In the genomic region with DNA sequence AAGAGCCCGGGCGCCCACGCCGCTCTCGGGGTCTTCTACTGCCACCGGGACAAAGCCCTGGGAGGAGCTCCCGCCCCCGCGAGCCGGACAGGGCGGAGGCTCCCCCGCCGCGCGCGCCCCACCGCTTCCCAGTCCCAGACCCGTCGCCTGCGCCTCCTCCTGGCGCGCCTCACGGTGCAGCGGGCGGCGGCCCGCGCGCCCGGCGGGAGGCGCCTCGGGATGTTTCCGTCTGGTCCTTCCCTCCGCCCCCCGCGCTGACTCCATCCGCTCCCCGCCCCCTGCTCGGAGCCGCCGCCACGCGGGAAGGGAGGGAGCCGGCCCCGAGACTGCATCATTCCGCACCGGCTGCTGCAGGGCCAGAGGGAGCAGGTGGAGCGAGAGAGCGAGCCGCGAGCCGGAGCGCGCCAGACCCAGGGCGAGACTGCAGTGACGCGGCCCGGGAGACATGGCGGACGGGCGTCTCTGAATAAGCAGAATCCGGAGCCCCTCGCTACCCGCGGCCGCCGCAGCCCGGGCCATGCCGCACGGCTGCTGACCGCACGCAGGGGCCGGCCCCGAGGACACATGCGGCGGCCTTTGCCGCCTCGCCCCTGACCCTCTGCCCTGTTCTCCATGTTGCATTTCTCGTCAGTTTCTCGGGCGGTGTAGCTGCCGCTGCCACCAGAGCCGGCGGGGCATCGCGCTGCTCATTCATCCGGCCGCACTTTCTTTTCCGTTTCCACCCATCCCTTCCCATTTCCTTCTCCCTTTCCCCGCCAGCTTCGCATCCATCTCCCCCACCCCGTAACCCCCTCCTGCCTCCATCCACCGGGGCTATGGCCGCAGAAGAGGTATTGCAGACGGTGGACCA, we compare ENCODE assay signal across 1 cellular context.
A peak's percentile ranks its signal among the peaks of the same experiment; 100 is the strongest.
TF ChIP-seq lines count a peak whose summit lies in the region.

A gene (plus strand): TSS at position 331 of the 850 bp plus-strand sequence. CDS start 485 bp downstream, at position 816.

TF ChIP-seq in K562, 482 proteins besides CTCF, POLR2A, EP300 and RAD21 (continued from another document and continues in another):
- TF ChIP-seq, protein P1, sequence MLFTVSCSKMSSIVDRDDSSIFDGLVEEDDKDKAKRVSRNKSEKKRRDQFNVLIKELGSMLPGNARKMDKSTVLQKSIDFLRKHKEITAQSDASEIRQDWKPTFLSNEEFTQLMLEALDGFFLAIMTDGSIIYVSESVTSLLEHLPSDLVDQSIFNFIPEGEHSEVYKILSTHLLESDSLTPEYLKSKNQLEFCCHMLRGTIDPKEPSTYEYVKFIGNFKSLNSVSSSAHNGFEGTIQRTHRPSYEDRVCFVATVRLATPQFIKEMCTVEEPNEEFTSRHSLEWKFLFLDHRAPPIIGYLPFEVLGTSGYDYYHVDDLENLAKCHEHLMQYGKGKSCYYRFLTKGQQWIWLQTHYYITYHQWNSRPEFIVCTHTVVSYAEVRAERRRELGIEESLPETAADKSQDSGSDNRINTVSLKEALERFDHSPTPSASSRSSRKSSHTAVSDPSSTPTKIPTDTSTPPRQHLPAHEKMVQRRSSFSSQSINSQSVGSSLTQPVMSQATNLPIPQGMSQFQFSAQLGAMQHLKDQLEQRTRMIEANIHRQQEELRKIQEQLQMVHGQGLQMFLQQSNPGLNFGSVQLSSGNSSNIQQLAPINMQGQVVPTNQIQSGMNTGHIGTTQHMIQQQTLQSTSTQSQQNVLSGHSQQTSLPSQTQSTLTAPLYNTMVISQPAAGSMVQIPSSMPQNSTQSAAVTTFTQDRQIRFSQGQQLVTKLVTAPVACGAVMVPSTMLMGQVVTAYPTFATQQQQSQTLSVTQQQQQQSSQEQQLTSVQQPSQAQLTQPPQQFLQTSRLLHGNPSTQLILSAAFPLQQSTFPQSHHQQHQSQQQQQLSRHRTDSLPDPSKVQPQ (CRISPR knock-in tag; IDR thresholded peaks at IDR 0.05; ENCODE audit: borderline replicate concordance): no peak
- TF ChIP-seq SNRNP70 (optimal IDR thresholded peaks at IDR 0.05; ENCODE audit: low read depth, low read length): no peak
- TF ChIP-seq SIRT6 (IDR thresholded peaks at IDR 0.05; ENCODE audit: low read depth, low read length): no peak
- no peak for TF ChIP-seq SRSF7 (optimal IDR thresholded peaks at IDR 0.05; ENCODE audit: low read depth, low read length)
- no peak for TF ChIP-seq ZNF699 (CRISPR knock-in tag; IDR thresholded peaks at IDR 0.05; ENCODE audit: insufficient replicate concordance)
- TF ChIP-seq ZKSCAN3 (CRISPR knock-in tag; IDR thresholded peaks at IDR 0.05): no peak
- TF ChIP-seq, protein P2, sequence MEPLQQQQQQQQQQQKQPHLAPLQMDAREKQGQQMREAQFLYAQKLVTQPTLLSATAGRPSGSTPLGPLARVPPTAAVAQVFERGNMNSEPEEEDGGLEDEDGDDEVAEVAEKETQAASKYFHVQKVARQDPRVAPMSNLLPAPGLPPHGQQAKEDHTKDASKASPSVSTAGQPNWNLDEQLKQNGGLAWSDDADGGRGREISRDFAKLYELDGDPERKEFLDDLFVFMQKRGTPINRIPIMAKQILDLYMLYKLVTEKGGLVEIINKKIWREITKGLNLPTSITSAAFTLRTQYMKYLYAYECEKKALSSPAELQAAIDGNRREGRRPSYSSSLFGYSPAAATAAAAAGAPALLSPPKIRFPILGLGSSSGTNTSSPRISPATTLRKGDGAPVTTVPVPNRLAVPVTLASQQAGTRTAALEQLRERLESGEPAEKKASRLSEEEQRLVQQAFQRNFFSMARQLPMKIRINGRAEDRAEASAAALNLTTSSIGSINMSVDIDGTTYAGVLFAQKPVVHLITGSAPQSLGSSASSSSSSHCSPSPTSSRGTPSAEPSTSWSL (CRISPR knock-in tag; IDR thresholded peaks at IDR 0.05; ENCODE audit: borderline replicate concordance): no peak
- TF ChIP-seq ZNF232 (CRISPR knock-in tag; IDR thresholded peaks at IDR 0.05): no peak
- TF ChIP-seq ZNF77 (CRISPR knock-in tag; IDR thresholded peaks at IDR 0.05): no peak
- no peak for TF ChIP-seq SMARCC2 (IDR thresholded peaks at IDR 0.05; ENCODE audit: low read depth)
- TF ChIP-seq, protein P3, sequence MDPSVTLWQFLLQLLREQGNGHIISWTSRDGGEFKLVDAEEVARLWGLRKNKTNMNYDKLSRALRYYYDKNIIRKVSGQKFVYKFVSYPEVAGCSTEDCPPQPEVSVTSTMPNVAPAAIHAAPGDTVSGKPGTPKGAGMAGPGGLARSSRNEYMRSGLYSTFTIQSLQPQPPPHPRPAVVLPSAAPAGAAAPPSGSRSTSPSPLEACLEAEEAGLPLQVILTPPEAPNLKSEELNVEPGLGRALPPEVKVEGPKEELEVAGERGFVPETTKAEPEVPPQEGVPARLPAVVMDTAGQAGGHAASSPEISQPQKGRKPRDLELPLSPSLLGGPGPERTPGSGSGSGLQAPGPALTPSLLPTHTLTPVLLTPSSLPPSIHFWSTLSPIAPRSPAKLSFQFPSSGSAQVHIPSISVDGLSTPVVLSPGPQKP (CRISPR knock-in tag; IDR thresholded peaks at IDR 0.05): no peak
- peak; percentile 46 to 90 (median 81) for TF ChIP-seq YY1 (IDR thresholded peaks at IDR 0.05; ENCODE audit: borderline replicate concordance in 1 of 3, control insufficient read depth in 1 of 3, extremely low read depth in 1 of 3, insufficient read depth in 3 of 3, insufficient read length in 1 of 3, insufficient replicate concordance in 2 of 3, low read depth in 1 of 3, low read length in 2 of 3)
- no peak; the same call in 1 of the 2 replicates for TF ChIP-seq SMARCE1 (IDR thresholded peaks at IDR 0.05)
- TF ChIP-seq YBX1 (IDR thresholded peaks at IDR 0.05): no peak
- TF ChIP-seq JUND (IDR thresholded peaks at IDR 0.05; ENCODE audit: borderline replicate concordance, low read depth, low read length): peak; percentile 40
- no peak; the same call in 2 of the 3 replicates for TF ChIP-seq JUND (tag; IDR thresholded peaks at IDR 0.05; ENCODE audit: borderline replicate concordance, low read depth, low read length)
- TF ChIP-seq FOXK2 (conservative IDR thresholded peaks at IDR 0.05 in 1 of 2, IDR thresholded peaks at IDR 0.05 in 1 of 2; ENCODE audit: low read depth in 2 of 2): 0 out of 4 replicates have a peak, but pooled peaks of 1 of the 2 experiments have one; percentile 15
- TF ChIP-seq, protein P4, sequence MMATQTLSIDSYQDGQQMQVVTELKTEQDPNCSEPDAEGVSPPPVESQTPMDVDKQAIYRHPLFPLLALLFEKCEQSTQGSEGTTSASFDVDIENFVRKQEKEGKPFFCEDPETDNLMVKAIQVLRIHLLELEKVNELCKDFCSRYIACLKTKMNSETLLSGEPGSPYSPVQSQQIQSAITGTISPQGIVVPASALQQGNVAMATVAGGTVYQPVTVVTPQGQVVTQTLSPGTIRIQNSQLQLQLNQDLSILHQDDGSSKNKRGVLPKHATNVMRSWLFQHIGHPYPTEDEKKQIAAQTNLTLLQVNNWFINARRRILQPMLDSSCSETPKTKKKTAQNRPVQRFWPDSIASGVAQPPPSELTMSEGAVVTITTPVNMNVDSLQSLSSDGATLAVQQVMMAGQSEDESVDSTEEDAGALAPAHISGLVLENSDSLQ (IDR thresholded peaks at IDR 0.05): no peak
- TF ChIP-seq GTF2F1 (IDR thresholded peaks at IDR 0.05; ENCODE audit: low read depth, low read length): no peak
- peak; percentile 57; the same call in 1 of the 2 replicates for TF ChIP-seq ZNF431 (CRISPR knock-in tag; IDR thresholded peaks at IDR 0.05)
- TF ChIP-seq, protein P5, sequence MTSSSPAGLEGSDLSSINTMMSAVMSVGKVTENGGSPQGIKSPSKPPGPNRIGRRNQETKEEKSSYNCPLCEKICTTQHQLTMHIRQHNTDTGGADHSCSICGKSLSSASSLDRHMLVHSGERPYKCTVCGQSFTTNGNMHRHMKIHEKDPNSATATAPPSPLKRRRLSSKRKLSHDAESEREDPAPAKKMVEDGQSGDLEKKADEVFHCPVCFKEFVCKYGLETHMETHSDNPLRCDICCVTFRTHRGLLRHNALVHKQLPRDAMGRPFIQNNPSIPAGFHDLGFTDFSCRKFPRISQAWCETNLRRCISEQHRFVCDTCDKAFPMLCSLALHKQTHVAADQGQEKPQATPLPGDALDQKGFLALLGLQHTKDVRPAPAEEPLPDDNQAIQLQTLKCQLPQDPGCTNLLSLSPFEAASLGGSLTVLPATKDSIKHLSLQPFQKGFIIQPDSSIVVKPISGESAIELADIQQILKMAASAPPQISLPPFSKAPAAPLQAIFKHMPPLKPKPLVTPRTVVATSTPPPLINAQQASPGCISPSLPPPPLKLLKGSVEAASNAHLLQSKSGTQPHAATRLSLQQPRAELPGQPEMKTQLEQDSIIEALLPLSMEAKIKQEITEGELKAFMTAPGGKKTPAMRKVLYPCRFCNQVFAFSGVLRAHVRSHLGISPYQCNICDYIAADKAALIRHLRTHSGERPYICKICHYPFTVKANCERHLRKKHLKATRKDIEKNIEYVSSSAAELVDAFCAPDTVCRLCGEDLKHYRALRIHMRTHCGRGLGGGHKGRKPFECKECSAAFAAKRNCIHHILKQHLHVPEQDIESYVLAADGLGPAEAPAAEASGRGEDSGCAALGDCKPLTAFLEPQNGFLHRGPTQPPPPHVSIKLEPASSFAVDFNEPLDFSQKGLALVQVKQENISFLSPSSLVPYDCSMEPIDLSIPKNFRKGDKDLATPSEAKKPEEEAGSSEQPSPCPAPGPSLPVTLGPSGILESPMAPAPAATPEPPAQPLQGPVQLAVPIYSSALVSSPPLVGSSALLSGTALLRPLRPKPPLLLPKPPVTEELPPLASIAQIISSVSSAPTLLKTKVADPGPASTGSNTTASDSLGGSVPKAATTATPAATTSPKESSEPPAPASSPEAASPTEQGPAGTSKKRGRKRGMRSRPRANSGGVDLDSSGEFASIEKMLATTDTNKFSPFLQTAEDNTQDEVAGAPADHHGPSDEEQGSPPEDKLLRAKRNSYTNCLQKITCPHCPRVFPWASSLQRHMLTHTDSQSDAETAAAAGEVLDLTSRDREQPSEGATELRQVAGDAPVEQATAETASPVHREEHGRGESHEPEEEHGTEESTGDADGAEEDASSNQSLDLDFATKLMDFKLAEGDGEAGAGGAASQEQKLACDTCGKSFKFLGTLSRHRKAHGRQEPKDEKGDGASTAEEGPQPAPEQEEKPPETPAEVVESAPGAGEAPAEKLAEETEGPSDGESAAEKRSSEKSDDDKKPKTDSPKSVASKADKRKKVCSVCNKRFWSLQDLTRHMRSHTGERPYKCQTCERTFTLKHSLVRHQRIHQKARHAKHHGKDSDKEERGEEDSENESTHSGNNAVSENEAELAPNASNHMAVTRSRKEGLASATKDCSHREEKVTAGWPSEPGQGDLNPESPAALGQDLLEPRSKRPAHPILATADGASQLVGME (CRISPR knock-in tag; IDR thresholded peaks at IDR 0.05): peak; percentile 94
- no peak for TF ChIP-seq TGIF2 (CRISPR knock-in tag; IDR thresholded peaks at IDR 0.05)
- peak; percentile 97 for TF ChIP-seq POLR2G (IDR thresholded peaks at IDR 0.05; ENCODE audit: low read depth, low read length)
- TF ChIP-seq ZC3H11A (IDR thresholded peaks at IDR 0.05; ENCODE audit: low read depth, low read length): no peak
- no peak for TF ChIP-seq RBM22 (IDR thresholded peaks at IDR 0.05; ENCODE audit: low read depth, low read length, poor library complexity, severe bottlenecking)
- TF ChIP-seq TAF9B (IDR thresholded peaks at IDR 0.05; ENCODE audit: partially characterized antibody): peak; percentile 44
- TF ChIP-seq ILF3 (IDR thresholded peaks at IDR 0.05; ENCODE audit: borderline replicate concordance): no peak
- no peak for TF ChIP-seq U2AF2 (optimal IDR thresholded peaks at IDR 0.05; ENCODE audit: low read depth, low read length)
- TF ChIP-seq NFIX (CRISPR knock-in tag; IDR thresholded peaks at IDR 0.05; ENCODE audit: low read depth): no peak
- TF ChIP-seq, protein P6, sequence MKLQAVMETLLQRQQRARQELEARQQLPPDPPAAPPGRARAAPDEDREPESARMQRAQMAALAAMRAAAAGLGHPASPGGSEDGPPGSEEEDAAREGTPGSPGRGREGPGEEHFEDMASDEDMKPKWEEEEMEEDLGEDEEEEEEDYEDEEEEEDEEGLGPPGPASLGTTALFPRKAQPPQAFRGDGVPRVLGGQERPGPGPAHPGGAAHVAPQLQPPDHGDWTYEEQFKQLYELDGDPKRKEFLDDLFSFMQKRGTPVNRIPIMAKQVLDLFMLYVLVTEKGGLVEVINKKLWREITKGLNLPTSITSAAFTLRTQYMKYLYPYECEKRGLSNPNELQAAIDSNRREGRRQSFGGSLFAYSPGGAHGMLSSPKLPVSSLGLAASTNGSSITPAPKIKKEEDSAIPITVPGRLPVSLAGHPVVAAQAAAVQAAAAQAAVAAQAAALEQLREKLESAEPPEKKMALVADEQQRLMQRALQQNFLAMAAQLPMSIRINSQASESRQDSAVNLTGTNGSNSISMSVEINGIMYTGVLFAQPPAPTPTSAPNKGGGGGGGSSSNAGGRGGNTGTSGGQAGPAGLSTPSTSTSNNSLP (IDR thresholded peaks at IDR 0.05; ENCODE audit: borderline replicate concordance, low read depth, low read length): no peak
- no peak for TF ChIP-seq NR2C1 (IDR thresholded peaks at IDR 0.05)
- TF ChIP-seq NR2C1 (tag; IDR thresholded peaks at IDR 0.05): no peak
- TF ChIP-seq, protein P7, sequence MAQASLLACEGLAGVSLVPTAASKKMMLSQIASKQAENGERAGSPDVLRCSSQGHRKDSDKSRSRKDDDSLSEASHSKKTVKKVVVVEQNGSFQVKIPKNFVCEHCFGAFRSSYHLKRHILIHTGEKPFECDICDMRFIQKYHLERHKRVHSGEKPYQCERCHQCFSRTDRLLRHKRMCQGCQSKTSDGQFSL (CRISPR knock-in tag; IDR thresholded peaks at IDR 0.05): 0 out of 2 replicates have a peak, but pooled peaks have one; percentile 55
- TF ChIP-seq, protein P7 (tag; IDR thresholded peaks at IDR 0.05): no peak
- TF ChIP-seq POLR3A (IDR thresholded peaks at IDR 0.05; ENCODE audit: borderline replicate concordance, extremely low read depth, insufficient read depth, insufficient read length): no peak
- no peak for TF ChIP-seq ZBTB1 (CRISPR knock-in tag; IDR thresholded peaks at IDR 0.05; ENCODE audit: borderline replicate concordance, low read depth)
- TF ChIP-seq, protein P8, sequence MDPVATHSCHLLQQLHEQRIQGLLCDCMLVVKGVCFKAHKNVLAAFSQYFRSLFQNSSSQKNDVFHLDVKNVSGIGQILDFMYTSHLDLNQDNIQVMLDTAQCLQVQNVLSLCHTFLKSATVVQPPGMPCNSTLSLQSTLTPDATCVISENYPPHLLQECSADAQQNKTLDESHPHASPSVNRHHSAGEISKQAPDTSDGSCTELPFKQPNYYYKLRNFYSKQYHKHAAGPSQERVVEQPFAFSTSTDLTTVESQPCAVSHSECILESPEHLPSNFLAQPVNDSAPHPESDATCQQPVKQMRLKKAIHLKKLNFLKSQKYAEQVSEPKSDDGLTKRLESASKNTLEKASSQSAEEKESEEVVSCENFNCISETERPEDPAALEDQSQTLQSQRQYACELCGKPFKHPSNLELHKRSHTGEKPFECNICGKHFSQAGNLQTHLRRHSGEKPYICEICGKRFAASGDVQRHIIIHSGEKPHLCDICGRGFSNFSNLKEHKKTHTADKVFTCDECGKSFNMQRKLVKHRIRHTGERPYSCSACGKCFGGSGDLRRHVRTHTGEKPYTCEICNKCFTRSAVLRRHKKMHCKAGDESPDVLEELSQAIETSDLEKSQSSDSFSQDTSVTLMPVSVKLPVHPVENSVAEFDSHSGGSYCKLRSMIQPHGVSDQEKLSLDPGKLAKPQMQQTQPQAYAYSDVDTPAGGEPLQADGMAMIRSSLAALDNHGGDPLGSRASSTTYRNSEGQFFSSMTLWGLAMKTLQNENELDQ (CRISPR knock-in tag; IDR thresholded peaks at IDR 0.05; ENCODE audit: borderline replicate concordance): no peak
- TF ChIP-seq ZNF175 (CRISPR knock-in tag; IDR thresholded peaks at IDR 0.05; ENCODE audit: low read depth): 0 out of 2 replicates have a peak, but pooled peaks have one; percentile 49
- no peak for TF ChIP-seq TAF7 (tag; IDR thresholded peaks at IDR 0.05)
- TF ChIP-seq KLF10 (CRISPR knock-in tag; IDR thresholded peaks at IDR 0.05): no peak
- TF ChIP-seq MAZ (CRISPR knock-in tag; conservative IDR thresholded peaks at IDR 0.05 in 1 of 2, IDR thresholded peaks at IDR 0.05 in 1 of 2): peak; percentile 97 to 98
- no peak for TF ChIP-seq IRF2 (CRISPR knock-in tag; IDR thresholded peaks at IDR 0.05)
